In genomic region chr5:163339148-163339547, GRCh38 we compare ENCODE assay signal across 33 cellular contexts.
"Had no signal": no experiment of that assay in that cellular context is flagged by ENCODE, and none has a peak within 500 bp of the region (broad histone marks: within the 10 kb centered on the region; RNA-seq: fewer than 3 reads in every experiment).

No MANE protein-coding gene starts in this region.

- H3K27me3 ChIP-seq: ascending aorta, Peyer's patch, SJCRH30 had no signal

- H3K9me3 ChIP-seq: ascending aorta, Peyer's patch, SJCRH30 had no signal

- H3K27ac ChIP-seq: ascending aorta, Peyer's patch, SJCRH30, SK-N-MC had no signal

- H3K27ac Mint-ChIP-seq: activated CD4-positive, alpha-beta T cell treated with anti-CD3 and anti-CD28 coated beads for 36 hours; activated CD4-positive, alpha-beta T cell treated with anti-CD3 and anti-CD28 coated beads, Interleukin-2, amount 10 ng/mL, durations not matched to agents 7 days and 5 days; activated CD8-positive, alpha-beta T cell treated with anti-CD3 and anti-CD28 coated beads, Interleukin-2, amount 10 ng/mL, durations not matched to agents 7 days and 5 days; activated naive CD4-positive, alpha-beta T cell treated with anti-CD3 and anti-CD28 coated beads, Interleukin-2, amount 50 U/mL, for 24 hours; activated naive CD8-positive, alpha-beta T cell treated with anti-CD3 and anti-CD28 coated beads, Interleukin-2, amount 10 ng/mL, durations not matched to agents 7 days and 5 days; activated T-cell treated with anti-CD3 and anti-CD28 coated beads, Interleukin-2, amount 50 U/mL, for 24 hours; activated T-helper 2 cell treated with anti-CD3 and anti-CD28 coated beads, Interferon-gamma antibody, Interleukin-2, Interleukin-4, amounts not matched to agents 10 μg/mL and 5 μg/mL and 100 μg/mL, durations not matched to agents 14 hours and 24 hours and 36 hours; T-helper 1 cell treated with Interleukin-12 subunit alpha and Interleukin-12 subunit beta and Interleukin-4 antibody, amounts not matched to agents 30 μg/mL and 1 μg/mL, for 36 hours; T-helper 2 cell treated with Interferon-gamma antibody and Interleukin-4, amounts not matched to agents 5 μg/mL and 100 μg/mL, for 36 hours; WTC11 had no signal

- H3K4me3 Mint-ChIP-seq: activated CD4-positive, alpha-beta T cell treated with anti-CD3 and anti-CD28 coated beads for 36 hours; activated CD4-positive, alpha-beta T cell treated with anti-CD3 and anti-CD28 coated beads, Interleukin-2, amount 10 ng/mL, durations not matched to agents 7 days and 5 days; activated CD8-positive, alpha-beta T cell treated with anti-CD3 and anti-CD28 coated beads, Interleukin-2, amount 10 ng/mL, durations not matched to agents 7 days and 5 days; activated naive CD4-positive, alpha-beta T cell treated with anti-CD3 and anti-CD28 coated beads, Interleukin-2, amount 50 U/mL, for 24 hours; activated naive CD8-positive, alpha-beta T cell treated with anti-CD3 and anti-CD28 coated beads, Interleukin-2, amount 10 ng/mL, durations not matched to agents 7 days and 5 days; activated T-cell treated with anti-CD3 and anti-CD28 coated beads, Interleukin-2, amount 50 U/mL, for 24 hours; T-helper 1 cell treated with Interleukin-12 subunit alpha and Interleukin-12 subunit beta and Interleukin-4 antibody, amounts not matched to agents 30 μg/mL and 1 μg/mL, for 36 hours; T-helper 2 cell treated with Interferon-gamma antibody and Interleukin-4, amounts not matched to agents 5 μg/mL and 100 μg/mL, for 36 hours; WTC11 had no signal

- H3K4me1 ChIP-seq: ascending aorta, Peyer's patch, SJCRH30 had no signal

- H3K4me3 ChIP-seq: ascending aorta, Peyer's patch, SJCRH30, SK-N-MC had no signal

- H3K9me3 Mint-ChIP-seq: activated CD4-positive, alpha-beta T cell treated with anti-CD3 and anti-CD28 coated beads, Interleukin-2, amount 10 ng/mL, durations not matched to agents 7 days and 5 days; activated naive CD4-positive, alpha-beta T cell treated with anti-CD3 and anti-CD28 coated beads, Interleukin-2, amount 50 U/mL, for 24 hours; activated naive CD8-positive, alpha-beta T cell treated with anti-CD3 and anti-CD28 coated beads, Interleukin-2, amount 10 ng/mL, durations not matched to agents 7 days and 5 days; activated T-cell treated with anti-CD3 and anti-CD28 coated beads, Interleukin-2, amount 50 U/mL, for 24 hours; activated T-helper 2 cell treated with anti-CD3 and anti-CD28 coated beads, Interferon-gamma antibody, Interleukin-2, Interleukin-4, amounts not matched to agents 10 μg/mL and 5 μg/mL and 100 μg/mL, durations not matched to agents 14 hours and 24 hours and 36 hours; T-helper 1 cell treated with Interleukin-12 subunit alpha and Interleukin-12 subunit beta and Interleukin-4 antibody, amounts not matched to agents 30 μg/mL and 1 μg/mL, for 36 hours had no signal

- DNase-seq: activated CD4-positive, alpha-beta T cell treated with anti-CD3 and anti-CD28 coated beads for 36 hours; activated CD4-positive, alpha-beta T cell treated with anti-CD3 and anti-CD28 coated beads, Interleukin-2, amount 10 ng/mL, durations not matched to agents 7 days and 5 days; activated CD4-positive, alpha-beta T cell treated with anti-CD3 and anti-CD28 coated beads, Interleukin-2, amount 50 U/mL, for 48 hours; activated CD8-positive, alpha-beta T cell treated with anti-CD3 and anti-CD28 coated beads, Interleukin-2, amount 10 ng/mL, durations not matched to agents 7 days and 5 days; activated gamma-delta T cell; activated naive CD4-positive, alpha-beta T cell treated with Interleukin-2 at 50 U/mL for 16 hours; activated naive CD8-positive, alpha-beta T cell treated with anti-CD3 and anti-CD28 coated beads, Interleukin-2, amount 10 ng/mL, durations not matched to agents 7 days and 5 days; activated T-cell treated with anti-CD3 and anti-CD28 coated beads, Interleukin-2, amount 50 U/mL, for 24 hours; amygdala; caudate nucleus; cerebellar nuclear complex; Kasumi-1; KG1; MM.1S; NCI-H1048; NCI-H1105 treated with DMSO at 0.1 percent for 48 hours; NCI-H1436; NCI-H1694; NCI-H1930; NCI-H2081 treated with DMSO at 0.1 percent for 48 hours; NCI-H226; NCI-H524 treated with DMSO at 0.1 percent for 48 hours; Peyer's patch; RPMI8226; SJCRH30 had no signal

- H3K36me3 Mint-ChIP-seq: activated naive CD4-positive, alpha-beta T cell treated with anti-CD3 and anti-CD28 coated beads, Interleukin-2, amount 50 U/mL, for 24 hours; activated naive CD8-positive, alpha-beta T cell treated with anti-CD3 and anti-CD28 coated beads, Interleukin-2, amount 10 ng/mL, durations not matched to agents 7 days and 5 days had no signal

- H3K27me3 Mint-ChIP-seq: activated CD4-positive, alpha-beta T cell treated with anti-CD3 and anti-CD28 coated beads, Interleukin-2, amount 10 ng/mL, durations not matched to agents 7 days and 5 days; activated naive CD8-positive, alpha-beta T cell treated with anti-CD3 and anti-CD28 coated beads, Interleukin-2, amount 10 ng/mL, durations not matched to agents 7 days and 5 days had no signal

- H3K4me1 Mint-ChIP-seq: activated CD4-positive, alpha-beta T cell treated with anti-CD3 and anti-CD28 coated beads for 36 hours; activated CD4-positive, alpha-beta T cell treated with anti-CD3 and anti-CD28 coated beads, Interleukin-2, amount 10 ng/mL, durations not matched to agents 7 days and 5 days; activated naive CD4-positive, alpha-beta T cell treated with anti-CD3 and anti-CD28 coated beads, Interleukin-2, amount 50 U/mL, for 24 hours; activated naive CD8-positive, alpha-beta T cell treated with anti-CD3 and anti-CD28 coated beads, Interleukin-2, amount 10 ng/mL, durations not matched to agents 7 days and 5 days had no signal

- ATAC-seq: activated CD4-positive, alpha-beta T cell treated with anti-CD3 and anti-CD28 coated beads for 36 hours; activated CD4-positive, CD25-positive, alpha-beta regulatory T cell treated with anti-CD3 and anti-CD28 coated beads, Interleukin-2, amount 50 U/mL, for 24 hours; activated CD8-positive, alpha-beta T cell treated with anti-CD3 and anti-CD28 coated beads, Interleukin-2, amount 10 ng/mL, durations not matched to agents 7 days and 5 days; WTC11 had no signal

- H3K36me3 ChIP-seq: ascending aorta, Peyer's patch, SJCRH30 had no signal
